ENCODE assay signal across 23 cellular contexts in the genomic region with DNA sequence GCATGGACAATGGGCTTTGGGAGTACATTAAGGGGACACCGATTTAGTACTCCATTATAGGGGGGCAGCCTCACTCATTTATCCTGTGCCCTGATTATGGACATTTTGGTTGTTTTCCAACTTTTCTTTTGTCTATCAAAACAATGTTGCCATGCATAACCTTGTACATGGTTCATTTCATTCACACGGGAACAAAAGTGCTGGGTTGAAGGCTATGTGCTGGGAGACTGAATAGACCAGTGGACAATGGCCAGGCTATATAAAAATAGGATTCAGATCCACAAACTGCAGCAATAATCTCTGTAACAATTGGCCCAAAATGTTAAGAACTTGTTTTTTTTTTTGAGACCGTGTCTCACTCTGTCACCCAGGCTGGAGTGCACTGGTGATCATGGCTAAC.
DNase-seq lines count a peak whose midpoint lies in the region; ATAC-seq and TF ChIP-seq lines count a peak whose summit lies in the region.
"Had no signal": no experiment of that assay in that cellular context is flagged by ENCODE, and none has a peak within 500 bp of the region (broad histone marks: within the 10 kb centered on the region; RNA-seq: fewer than 3 reads in every experiment).

No MANE protein-coding gene starts in this region.

- DNase-seq in Right ventricle myocardium inferior (ENCODE audit: missing footprints) (no peak), right atrium auricular region (ENCODE audit: low spot score) (no peak), heart left ventricle (no peak), left cardiac atrium (no peak), thyroid gland (peak; percentile 20 to 29)
- DNase-seq in stimulated activated CD8-positive, alpha-beta memory T cell treated with anti-CD3 and anti-CD28 coated beads, Interleukin-4, amount 100 ng/mL, for 48 hours, result no peak
- DNase-seq: AML-193; Caco-2; Calu3; CD4-positive, alpha-beta T cell; CD8-positive, alpha-beta T cell; DMS 273 treated with DMSO at 0.1 percent for 48 hours; DMS153; DMS53; DMS79; DND-41; EL; GDM1 had no signal

- H3K9me3 ChIP-seq in right atrium auricular region (no peaks in the 10 kb centered on the region), heart left ventricle (peaks cover 0 to 2% (median 0%) of the 10 kb centered on the region in 12 donors), thyroid gland (no peaks in the 10 kb centered on the region)
- H3K9me3 ChIP-seq: Caco-2 had no signal

- 62 to 71% (median 67%) methylated on average over 3 of the region's 3 CpGs for WGBS in heart left ventricle, 4 donors
- 54 to 58% methylated on average over 3 of the region's 3 CpGs for WGBS in thyroid gland, 2 donors

- H3K27me3 ChIP-seq in right atrium auricular region (no peaks in the 10 kb centered on the region), heart left ventricle (no peaks in the 10 kb centered on the region), thyroid gland (no peaks in the 10 kb centered on the region)
- H3K27me3 ChIP-seq: BLaER1 treated with 17β-estradiol and CSF1 and Interleukin-3, amounts not matched to agents 10 nM and 100 nM had no signal

- TF ChIP-seq POLR2A in heart left ventricle (IDR thresholded peaks at IDR 0.05), result no peak
- no peak for TF ChIP-seq POLR2A in thyroid gland (IDR thresholded peaks at IDR 0.05)

- H3K4me1 ChIP-seq in right atrium auricular region (no peaks in the 10 kb centered on the region), heart left ventricle (peaks cover 0 to 7% (median 0%) of the 10 kb centered on the region in 12 donors), thyroid gland (peaks cover 4% of the 10 kb centered on the region in 2 donors)
- H3K4me1 ChIP-seq: A549, Caco-2 had no signal

- H3K27ac ChIP-seq in right atrium auricular region (no peak overlapping the region), heart left ventricle (no peak overlapping the region), thyroid gland (no peak overlapping the region)
- H3K27ac ChIP-seq: 22Rv1; A549; BLaER1 treated with 17β-estradiol and CSF1 and Interleukin-3, amounts not matched to agents 10 nM and 100 nM; C4-2B had no signal

- H3K4me3 ChIP-seq in right atrium auricular region (no peak overlapping the region), heart left ventricle (no peak overlapping the region), thyroid gland (replicated peaks in 1 of 3) (no peak overlapping the region)
- H3K4me3 ChIP-seq: A549; BLaER1 treated with 17β-estradiol and CSF1 and Interleukin-3, amounts not matched to agents 10 nM and 100 nM; GM12878 had no signal

- TF ChIP-seq CTCF in right atrium auricular region (IDR thresholded peaks at IDR 0.05), result no peak
- TF ChIP-seq CTCF in heart left ventricle (IDR thresholded peaks at IDR 0.05), result no peak
- TF ChIP-seq CTCF in thyroid gland (IDR thresholded peaks at IDR 0.05), result no peak

- peak; percentile 72 for ATAC-seq in Right ventricle myocardium inferior
- ATAC-seq in heart left ventricle, result peak; percentile 53 to 75 (median 69)
- ATAC-seq in left cardiac atrium, result no peak
- ATAC-seq: A549; CD8-positive, alpha-beta T cell; GM12878 had no signal

- H3K36me3 ChIP-seq in right atrium auricular region, result no peaks in the 10 kb centered on the region
- H3K36me3 ChIP-seq in heart left ventricle, result no peaks in the 10 kb centered on the region
- no peaks in the 10 kb centered on the region for H3K36me3 ChIP-seq in thyroid gland
- H3K36me3 ChIP-seq: BLaER1 treated with 17β-estradiol and CSF1 and Interleukin-3, amounts not matched to agents 10 nM and 100 nM had no signal

- intact Hi-C loops in Right ventricle myocardium inferior (cut with DNase I) (no loop called here), heart left ventricle (cut with DNase I) (loop anchor here in 1 of 10 donors (10.0 kb wide), 1 partner anchor 231 kb away; no protein-coding TSS in a partner anchor), left cardiac atrium (cut with DNase I) (no loop called here), thyroid gland (cut with DNase I) (no loop called here)

Comparison
In these comparisons a context has a peak if more than half of its experiments do, and no peak if none do; other contexts are left out.
1. ATAC-seq: peak in Right ventricle myocardium inferior (single experiment) and heart left ventricle (4 of 4); none in left cardiac atrium (0 of 2).
2. DNase-seq: peak in thyroid gland (2 of 2); none in Right ventricle myocardium inferior (single experiment), right atrium auricular region (single experiment), heart left ventricle (0 of 5), left cardiac atrium (single experiment) and stimulated activated CD8-positive, alpha-beta memory T cell treated with anti-CD3 and anti-CD28 coated beads, Interleukin-4, amount 100 ng/mL, for 48 hours (single experiment).